In the genomic region with DNA sequence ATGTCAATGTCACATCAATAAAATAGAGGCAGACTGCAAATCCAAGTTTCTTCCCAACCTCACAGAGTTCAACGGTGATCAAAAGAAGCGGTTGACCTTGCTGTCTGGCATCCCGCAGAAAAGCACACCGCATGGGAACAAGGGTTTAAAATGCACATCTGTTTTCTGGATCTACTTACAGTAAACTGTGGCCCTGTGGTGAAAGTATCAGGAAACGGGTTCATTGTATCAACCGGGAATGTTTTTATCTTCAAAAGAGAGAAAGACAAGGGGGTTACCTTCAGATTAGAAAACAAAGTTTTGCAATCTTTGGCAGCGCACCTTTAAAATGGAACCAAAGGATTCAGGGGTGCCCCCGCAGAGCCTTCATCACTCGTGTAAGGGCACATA, we compare ENCODE assay signal across 1 cellular context.
TF ChIP-seq lines count a peak whose summit lies in the region.

No MANE protein-coding gene starts in this region.

TF ChIP-seq in HepG2, 621 proteins besides CTCF, POLR2A, EP300 and RAD21 (continued from another document):
- TF ChIP-seq ZNF367 (CRISPR knock-in tag; IDR thresholded peaks at IDR 0.05; ENCODE audit: borderline replicate concordance) = no peak
- no peak for TF ChIP-seq SMARCE1 (IDR thresholded peaks at IDR 0.05; ENCODE audit: borderline replicate concordance)
- 0 out of 2 replicates have a peak, but pooled peaks have one; percentile 45 for TF ChIP-seq MYNN (CRISPR knock-in tag; IDR thresholded peaks at IDR 0.05; ENCODE audit: low read depth)
- no peak for TF ChIP-seq CBFB (CRISPR knock-in tag; IDR thresholded peaks at IDR 0.05)
- TF ChIP-seq, protein P1, sequence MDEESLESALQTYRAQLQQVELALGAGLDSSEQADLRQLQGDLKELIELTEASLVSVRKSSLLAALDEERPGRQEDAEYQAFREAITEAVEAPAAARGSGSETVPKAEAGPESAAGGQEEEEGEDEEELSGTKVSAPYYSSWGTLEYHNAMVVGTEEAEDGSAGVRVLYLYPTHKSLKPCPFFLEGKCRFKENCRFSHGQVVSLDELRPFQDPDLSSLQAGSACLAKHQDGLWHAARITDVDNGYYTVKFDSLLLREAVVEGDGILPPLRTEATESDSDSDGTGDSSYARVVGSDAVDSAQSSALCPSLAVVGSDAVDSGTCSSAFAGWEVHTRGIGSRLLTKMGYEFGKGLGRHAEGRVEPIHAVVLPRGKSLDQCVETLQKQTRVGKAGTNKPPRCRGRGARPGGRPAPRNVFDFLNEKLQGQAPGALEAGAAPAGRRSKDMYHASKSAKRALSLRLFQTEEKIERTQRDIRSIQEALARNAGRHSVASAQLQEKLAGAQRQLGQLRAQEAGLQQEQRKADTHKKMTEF (CRISPR knock-in tag; IDR thresholded peaks at IDR 0.05) = peak; percentile 17; the same call in 1 of the 2 replicates
- peak; percentile 11; the same call in 1 of the 2 replicates for TF ChIP-seq FOSL2 (CRISPR knock-in tag; IDR thresholded peaks at IDR 0.05)
- TF ChIP-seq, protein P2, sequence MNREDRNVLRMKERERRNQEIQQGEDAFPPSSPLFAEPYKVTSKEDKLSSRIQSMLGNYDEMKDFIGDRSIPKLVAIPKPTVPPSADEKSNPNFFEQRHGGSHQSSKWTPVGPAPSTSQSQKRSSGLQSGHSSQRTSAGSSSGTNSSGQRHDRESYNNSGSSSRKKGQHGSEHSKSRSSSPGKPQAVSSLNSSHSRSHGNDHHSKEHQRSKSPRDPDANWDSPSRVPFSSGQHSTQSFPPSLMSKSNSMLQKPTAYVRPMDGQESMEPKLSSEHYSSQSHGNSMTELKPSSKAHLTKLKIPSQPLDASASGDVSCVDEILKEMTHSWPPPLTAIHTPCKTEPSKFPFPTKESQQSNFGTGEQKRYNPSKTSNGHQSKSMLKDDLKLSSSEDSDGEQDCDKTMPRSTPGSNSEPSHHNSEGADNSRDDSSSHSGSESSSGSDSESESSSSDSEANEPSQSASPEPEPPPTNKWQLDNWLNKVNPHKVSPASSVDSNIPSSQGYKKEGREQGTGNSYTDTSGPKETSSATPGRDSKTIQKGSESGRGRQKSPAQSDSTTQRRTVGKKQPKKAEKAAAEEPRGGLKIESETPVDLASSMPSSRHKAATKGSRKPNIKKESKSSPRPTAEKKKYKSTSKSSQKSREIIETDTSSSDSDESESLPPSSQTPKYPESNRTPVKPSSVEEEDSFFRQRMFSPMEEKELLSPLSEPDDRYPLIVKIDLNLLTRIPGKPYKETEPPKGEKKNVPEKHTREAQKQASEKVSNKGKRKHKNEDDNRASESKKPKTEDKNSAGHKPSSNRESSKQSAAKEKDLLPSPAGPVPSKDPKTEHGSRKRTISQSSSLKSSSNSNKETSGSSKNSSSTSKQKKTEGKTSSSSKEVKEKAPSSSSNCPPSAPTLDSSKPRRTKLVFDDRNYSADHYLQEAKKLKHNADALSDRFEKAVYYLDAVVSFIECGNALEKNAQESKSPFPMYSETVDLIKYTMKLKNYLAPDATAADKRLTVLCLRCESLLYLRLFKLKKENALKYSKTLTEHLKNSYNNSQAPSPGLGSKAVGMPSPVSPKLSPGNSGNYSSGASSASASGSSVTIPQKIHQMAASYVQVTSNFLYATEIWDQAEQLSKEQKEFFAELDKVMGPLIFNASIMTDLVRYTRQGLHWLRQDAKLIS (CRISPR knock-in tag; IDR thresholded peaks at IDR 0.05) = no peak
- TF ChIP-seq, protein P3, sequence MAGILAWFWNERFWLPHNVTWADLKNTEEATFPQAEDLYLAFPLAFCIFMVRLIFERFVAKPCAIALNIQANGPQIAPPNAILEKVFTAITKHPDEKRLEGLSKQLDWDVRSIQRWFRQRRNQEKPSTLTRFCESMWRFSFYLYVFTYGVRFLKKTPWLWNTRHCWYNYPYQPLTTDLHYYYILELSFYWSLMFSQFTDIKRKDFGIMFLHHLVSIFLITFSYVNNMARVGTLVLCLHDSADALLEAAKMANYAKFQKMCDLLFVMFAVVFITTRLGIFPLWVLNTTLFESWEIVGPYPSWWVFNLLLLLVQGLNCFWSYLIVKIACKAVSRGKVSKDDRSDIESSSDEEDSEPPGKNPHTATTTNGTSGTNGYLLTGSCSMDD (CRISPR knock-in tag; IDR thresholded peaks at IDR 0.05) = no peak
- TF ChIP-seq EEA1 (CRISPR knock-in tag; IDR thresholded peaks at IDR 0.05; ENCODE audit: borderline replicate concordance) = no peak
- peak; percentile 52; the same call in 1 of the 2 replicates for TF ChIP-seq HMG20A (CRISPR knock-in tag; IDR thresholded peaks at IDR 0.05; ENCODE audit: borderline replicate concordance)
- no peak for TF ChIP-seq ZNF251 (CRISPR knock-in tag; IDR thresholded peaks at IDR 0.05)
- TF ChIP-seq, protein P4, sequence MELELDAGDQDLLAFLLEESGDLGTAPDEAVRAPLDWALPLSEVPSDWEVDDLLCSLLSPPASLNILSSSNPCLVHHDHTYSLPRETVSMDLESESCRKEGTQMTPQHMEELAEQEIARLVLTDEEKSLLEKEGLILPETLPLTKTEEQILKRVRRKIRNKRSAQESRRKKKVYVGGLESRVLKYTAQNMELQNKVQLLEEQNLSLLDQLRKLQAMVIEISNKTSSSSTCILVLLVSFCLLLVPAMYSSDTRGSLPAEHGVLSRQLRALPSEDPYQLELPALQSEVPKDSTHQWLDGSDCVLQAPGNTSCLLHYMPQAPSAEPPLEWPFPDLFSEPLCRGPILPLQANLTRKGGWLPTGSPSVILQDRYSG (CRISPR knock-in tag; IDR thresholded peaks at IDR 0.05) = no peak
- TF ChIP-seq SMAD1 (CRISPR knock-in tag; IDR thresholded peaks at IDR 0.05; ENCODE audit: borderline replicate concordance, low read depth) = no peak
- no peak for TF ChIP-seq SNAPC2 (CRISPR knock-in tag; IDR thresholded peaks at IDR 0.05)
- TF ChIP-seq SKI (IDR thresholded peaks at IDR 0.05; ENCODE audit: partially characterized antibody) = no peak
- TF ChIP-seq CREB1 (IDR thresholded peaks at IDR 0.05) = no peak
- peak; percentile 18; the same call in 1 of the 2 replicates for TF ChIP-seq CREB1 (CRISPR knock-in tag; IDR thresholded peaks at IDR 0.05)
- TF ChIP-seq, protein P5, sequence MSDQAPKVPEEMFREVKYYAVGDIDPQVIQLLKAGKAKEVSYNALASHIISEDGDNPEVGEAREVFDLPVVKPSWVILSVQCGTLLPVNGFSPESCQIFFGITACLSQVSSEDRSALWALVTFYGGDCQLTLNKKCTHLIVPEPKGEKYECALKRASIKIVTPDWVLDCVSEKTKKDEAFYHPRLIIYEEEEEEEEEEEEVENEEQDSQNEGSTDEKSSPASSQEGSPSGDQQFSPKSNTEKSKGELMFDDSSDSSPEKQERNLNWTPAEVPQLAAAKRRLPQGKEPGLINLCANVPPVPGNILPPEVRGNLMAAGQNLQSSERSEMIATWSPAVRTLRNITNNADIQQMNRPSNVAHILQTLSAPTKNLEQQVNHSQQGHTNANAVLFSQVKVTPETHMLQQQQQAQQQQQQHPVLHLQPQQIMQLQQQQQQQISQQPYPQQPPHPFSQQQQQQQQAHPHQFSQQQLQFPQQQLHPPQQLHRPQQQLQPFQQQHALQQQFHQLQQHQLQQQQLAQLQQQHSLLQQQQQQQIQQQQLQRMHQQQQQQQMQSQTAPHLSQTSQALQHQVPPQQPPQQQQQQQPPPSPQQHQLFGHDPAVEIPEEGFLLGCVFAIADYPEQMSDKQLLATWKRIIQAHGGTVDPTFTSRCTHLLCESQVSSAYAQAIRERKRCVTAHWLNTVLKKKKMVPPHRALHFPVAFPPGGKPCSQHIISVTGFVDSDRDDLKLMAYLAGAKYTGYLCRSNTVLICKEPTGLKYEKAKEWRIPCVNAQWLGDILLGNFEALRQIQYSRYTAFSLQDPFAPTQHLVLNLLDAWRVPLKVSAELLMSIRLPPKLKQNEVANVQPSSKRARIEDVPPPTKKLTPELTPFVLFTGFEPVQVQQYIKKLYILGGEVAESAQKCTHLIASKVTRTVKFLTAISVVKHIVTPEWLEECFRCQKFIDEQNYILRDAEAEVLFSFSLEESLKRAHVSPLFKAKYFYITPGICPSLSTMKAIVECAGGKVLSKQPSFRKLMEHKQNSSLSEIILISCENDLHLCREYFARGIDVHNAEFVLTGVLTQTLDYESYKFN (CRISPR knock-in tag; conservative IDR thresholded peaks at IDR 0.05) = peak; percentile 39; the same call in 1 of the 2 replicates
- no peak; the same call in 1 of the 2 replicates for TF ChIP-seq ZNF205 (CRISPR knock-in tag; IDR thresholded peaks at IDR 0.05)
- TF ChIP-seq HNF4A (CRISPR knock-in tag; IDR thresholded peaks at IDR 0.05) = 0 out of 2 replicates have a peak, but pooled peaks have one; percentile 9
- TF ChIP-seq ZNF577 (CRISPR knock-in tag; IDR thresholded peaks at IDR 0.05; ENCODE audit: borderline replicate concordance, low read depth) = no peak
- TF ChIP-seq PCBP2 (optimal IDR thresholded peaks at IDR 0.05; ENCODE audit: low read depth, low read length, poor library complexity, severe bottlenecking) = no peak
TF ChIP-seq in HepG2: peak in this region for 18.
